ENCODE assay signal across 16 cellular contexts in genomic region chr3:63557912-63558311, GRCh38.
A peak's percentile ranks its signal among the peaks of the same experiment; 100 is the strongest.
DNase-seq lines count a peak whose midpoint lies in the region; ATAC-seq, FAIRE-seq and TF ChIP-seq lines count a peak whose summit lies in the region.
"Had no signal": no experiment of that assay in that cellular context is flagged by ENCODE, and none has a peak within 500 bp of the region (broad histone marks: within the 10 kb centered on the region; RNA-seq: fewer than 3 reads in every experiment).

No MANE protein-coding gene starts in this region.

- no peaks in the 10 kb centered on the region for H3K36me3 Mint-ChIP-seq in natural killer cell treated with Interleukin-12 subunit alpha and Interleukin-12 subunit beta and Interleukin-15 and Interleukin-18, amount 100 ng/mL, for 72 hours
- H3K36me3 Mint-ChIP-seq: activated naive CD8-positive, alpha-beta T cell; stimulated activated effector memory CD8-positive, alpha-beta T cell treated with anti-CD3 and anti-CD28 coated beads, Interleukin-12 subunit alpha, Interleukin-12 subunit beta, amount 100 ng/mL, for 72 hours had no signal

- no peak for DNase-seq in GM12891 (ENCODE audit: insufficient read length, low spot score)
- DNase-seq in natural killer cell treated with Interleukin-12 subunit alpha and Interleukin-12 subunit beta and Interleukin-15 and Interleukin-18, amount 100 ng/mL, for 72 hours (ENCODE audit: low spot score): no peak
- DNase-seq in Peyer's patch: no peak
- no peak for DNase-seq in WERI-Rb-1
- DNase-seq in NCI-H1048 (lab: John Stamatoyannopoulos, UW): no peak
- DNase-seq: central memory CD4-positive, alpha-beta T cell; NCI-H2227 treated with DMSO at 0.1 percent for 48 hours; retina; stimulated activated CD4-positive, alpha-beta T cell treated with anti-CD3 and anti-CD28 coated beads, Interleukin-2, amount 100 ng/mL, for 48 hours had no signal

- H3K27ac ChIP-seq in Peyer's patch: no peak overlapping the region
- no peak overlapping the region for H3K27ac ChIP-seq in WERI-Rb-1

- TF ChIP-seq CTCF in Peyer's patch (IDR thresholded peaks at IDR 0.05) (no peak), WERI-Rb-1 (IDR thresholded peaks at IDR 0.05; ENCODE audit: low read depth, low read length) (no peak)

- no peak overlapping the region for H3K27ac Mint-ChIP-seq in natural killer cell treated with Interleukin-12 subunit alpha and Interleukin-12 subunit beta and Interleukin-15 and Interleukin-18, amount 100 ng/mL, for 72 hours
- H3K27ac Mint-ChIP-seq: activated naive CD8-positive, alpha-beta T cell; stimulated activated effector memory CD8-positive, alpha-beta T cell treated with anti-CD3 and anti-CD28 coated beads, Interleukin-12 subunit alpha, Interleukin-12 subunit beta, amount 100 ng/mL, for 72 hours had no signal

- H3K4me3 Mint-ChIP-seq in natural killer cell treated with Interleukin-12 subunit alpha and Interleukin-12 subunit beta and Interleukin-15 and Interleukin-18, amount 100 ng/mL, for 72 hours: no peak overlapping the region
- H3K4me3 Mint-ChIP-seq: activated naive CD8-positive, alpha-beta T cell; stimulated activated effector memory CD8-positive, alpha-beta T cell treated with anti-CD3 and anti-CD28 coated beads, Interleukin-12 subunit alpha, Interleukin-12 subunit beta, amount 100 ng/mL, for 72 hours had no signal

- H3K4me1 ChIP-seq in Peyer's patch: no peaks in the 10 kb centered on the region

- H3K36me3 ChIP-seq in Peyer's patch: no peaks in the 10 kb centered on the region
- H3K36me3 ChIP-seq in WERI-Rb-1: no peaks in the 10 kb centered on the region

- FAIRE-seq in GM12891 (lab: Jason Lieb, UNC): no peak
- FAIRE-seq: endothelial cell of umbilical vein, keratinocyte had no signal

- H3K4me3 ChIP-seq in Peyer's patch (no peak overlapping the region), WERI-Rb-1 (ENCODE audit: low read depth, low read length) (no peak overlapping the region)

- ATAC-seq in GM19463 (IDR thresholded peaks at IDR 0.05; ENCODE audit: unreplicated experiment): peak; percentile 53
- peak; percentile 93 for ATAC-seq in HG02884 (IDR thresholded peaks at IDR 0.05; ENCODE audit: unreplicated experiment)
- peak; percentile 95 for ATAC-seq in HG03575 (IDR thresholded peaks at IDR 0.05; ENCODE audit: extremely low read depth, insufficient number of reproducible peaks, low FRiP score, unreplicated experiment)
- ATAC-seq in natural killer cell treated with Interleukin-12 subunit alpha and Interleukin-12 subunit beta and Interleukin-15 and Interleukin-18, amount 100 ng/mL, for 72 hours: no peak
- ATAC-seq: stimulated activated effector memory CD8-positive, alpha-beta T cell treated with anti-CD3 and anti-CD28 coated beads, Interleukin-12 subunit alpha, Interleukin-12 subunit beta, amount 100 ng/mL, for 72 hours had no signal

- H3K9me3 Mint-ChIP-seq in natural killer cell treated with Interleukin-12 subunit alpha and Interleukin-12 subunit beta and Interleukin-15 and Interleukin-18, amount 100 ng/mL, for 72 hours: peaks cover 3% of the 10 kb centered on the region
- H3K9me3 Mint-ChIP-seq: stimulated activated effector memory CD8-positive, alpha-beta T cell treated with anti-CD3 and anti-CD28 coated beads, Interleukin-12 subunit alpha, Interleukin-12 subunit beta, amount 100 ng/mL, for 72 hours had no signal

- no peaks in the 10 kb centered on the region for H3K27me3 ChIP-seq in Peyer's patch
- no peaks in the 10 kb centered on the region for H3K27me3 ChIP-seq in WERI-Rb-1 (ENCODE audit: insufficient read depth, low read depth, severe bottlenecking)

- TF ChIP-seq POLR2A in GM12891 (IDR thresholded peaks at IDR 0.05; ENCODE audit: low read depth, low read length): no peak
- TF ChIP-seq POLR2A in Peyer's patch (IDR thresholded peaks at IDR 0.05): no peak

- no peaks in the 10 kb centered on the region for H3K9me3 ChIP-seq in Peyer's patch
- no peaks in the 10 kb centered on the region for H3K9me3 ChIP-seq in WERI-Rb-1 (ENCODE audit: severe bottlenecking)

- no peaks in the 10 kb centered on the region for H3K4me1 Mint-ChIP-seq in natural killer cell treated with Interleukin-12 subunit alpha and Interleukin-12 subunit beta and Interleukin-15 and Interleukin-18, amount 100 ng/mL, for 72 hours (ENCODE audit: low read depth in 2 of 2)
- H3K4me1 Mint-ChIP-seq: stimulated activated effector memory CD8-positive, alpha-beta T cell treated with anti-CD3 and anti-CD28 coated beads, Interleukin-12 subunit alpha, Interleukin-12 subunit beta, amount 100 ng/mL, for 72 hours had no signal

- no peaks in the 10 kb centered on the region for H3K27me3 Mint-ChIP-seq in natural killer cell treated with Interleukin-12 subunit alpha and Interleukin-12 subunit beta and Interleukin-15 and Interleukin-18, amount 100 ng/mL, for 72 hours

TF ChIP-seq in GM12891, 5 proteins besides CTCF, POLR2A, EP300 and RAD21:
- TF ChIP-seq POLR2AphosphoS5 (IDR thresholded peaks at IDR 0.05; ENCODE audit: low read depth, low read length) (no peak), POU2F2 (IDR thresholded peaks at IDR 0.05; ENCODE audit: low read depth, low read length) (no peak), SPI1 (IDR thresholded peaks at IDR 0.05; ENCODE audit: low read depth, low read length) (peak; percentile 86), TAF1 (IDR thresholded peaks at IDR 0.05; ENCODE audit: low read depth, low read length) (no peak)

Comparison
In these comparisons a context has a peak if more than half of its experiments do, and no peak if none do; other contexts are left out.
1. ATAC-seq: peak in GM19463 (single experiment), HG02884 (single experiment) and HG03575 (single experiment); none in natural killer cell treated with Interleukin-12 subunit alpha and Interleukin-12 subunit beta and Interleukin-15 and Interleukin-18, amount 100 ng/mL, for 72 hours (0 of 2).